Comparison of ENCODE assay signal across 2 cellular contexts in the genomic region with DNA sequence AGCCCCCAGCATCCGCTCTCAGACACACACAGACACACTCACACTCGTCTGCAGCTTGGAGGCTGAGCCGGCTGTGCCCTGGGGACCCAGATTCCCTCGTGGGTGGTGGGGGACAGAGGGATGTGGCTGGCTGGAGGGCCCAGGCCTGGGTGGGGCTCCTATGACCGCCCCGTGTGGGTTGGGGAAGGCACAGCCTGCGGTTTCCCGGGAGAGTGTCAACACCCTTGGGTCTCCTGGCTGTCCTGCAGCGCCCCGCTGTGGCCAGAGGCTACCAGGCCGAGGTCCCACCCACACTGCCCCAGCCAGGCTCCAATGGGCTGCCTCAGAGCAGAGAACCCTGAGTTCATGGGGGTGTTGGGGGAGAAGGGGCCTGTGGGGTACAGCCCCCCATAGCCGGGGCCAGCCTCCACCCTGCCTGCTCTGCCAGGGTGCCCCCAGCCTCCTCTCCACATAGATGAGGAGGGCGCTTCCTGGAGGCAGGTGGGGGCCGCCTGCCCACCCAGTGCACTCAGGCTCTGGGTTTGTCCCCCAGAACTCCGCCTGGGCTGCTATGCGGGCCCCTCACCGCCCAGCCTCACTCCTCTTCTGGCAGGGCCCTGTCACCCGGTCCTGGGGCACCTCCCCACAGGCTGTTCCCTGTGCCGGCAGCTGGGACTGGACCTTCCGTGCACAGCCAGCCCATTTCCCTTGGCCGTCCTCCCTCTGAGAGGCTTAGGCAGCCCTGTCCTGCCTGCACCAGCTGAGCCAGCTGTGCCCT.
TF ChIP-seq lines count a peak whose summit lies in the region.

A gene with protein sequence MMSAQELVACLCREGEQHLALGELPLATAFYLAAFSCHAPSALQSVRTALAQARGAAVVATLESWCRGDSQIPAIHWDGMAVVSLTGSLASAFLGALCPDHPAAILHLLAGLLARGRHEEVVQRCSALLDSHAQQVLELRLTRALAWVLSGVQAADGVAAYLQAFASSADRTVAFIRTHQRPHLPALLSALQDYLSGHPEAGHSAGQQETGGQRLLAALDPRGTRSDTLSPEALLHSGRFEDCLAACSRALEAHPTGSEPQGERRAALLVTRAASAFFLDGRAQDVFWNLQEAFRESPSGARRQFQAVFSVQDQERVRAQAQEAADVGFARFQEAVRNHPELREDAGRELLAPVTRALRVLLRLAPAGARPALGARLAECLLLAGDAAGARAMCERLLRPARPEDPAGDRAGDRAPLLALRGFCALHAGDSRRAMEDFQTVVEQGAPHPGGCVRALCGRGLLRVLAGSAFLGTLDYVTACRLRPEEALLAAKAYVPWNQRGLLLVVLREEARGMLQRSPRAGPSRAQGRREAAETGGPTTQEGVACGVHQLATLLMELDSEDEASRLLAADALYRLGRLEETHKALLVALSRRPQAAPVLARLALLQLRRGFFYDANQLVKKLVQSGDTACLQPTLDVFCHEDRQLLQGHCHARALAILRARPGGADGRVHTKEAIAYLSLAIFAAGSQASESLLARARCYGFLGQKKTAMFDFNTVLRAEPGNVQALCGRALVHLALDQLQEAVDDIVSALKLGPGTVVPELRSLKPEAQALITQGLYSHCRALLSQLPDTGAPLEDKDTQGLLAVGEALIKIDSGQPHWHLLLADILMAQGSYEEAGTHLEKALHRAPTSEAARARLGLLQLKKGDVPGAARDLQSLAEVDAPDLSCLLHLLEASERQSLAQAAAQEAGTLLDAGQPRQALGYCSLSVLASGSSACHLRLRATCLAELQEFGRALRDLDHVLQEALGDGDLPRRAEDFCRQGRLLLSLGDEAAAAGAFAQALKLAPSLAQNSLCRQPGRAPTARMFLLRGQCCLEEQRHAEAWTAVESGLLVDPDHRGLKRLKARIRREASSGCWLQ (minus strand): TSS at position 159 of the 757 bp plus-strand sequence. CDS start 866 bp downstream, outside the sequence.

TF ChIP-seq in HEK293, 187 proteins besides CTCF, POLR2A, EP300 and RAD21 (continued from another document and continues in another):
- TF ChIP-seq, protein P1, sequence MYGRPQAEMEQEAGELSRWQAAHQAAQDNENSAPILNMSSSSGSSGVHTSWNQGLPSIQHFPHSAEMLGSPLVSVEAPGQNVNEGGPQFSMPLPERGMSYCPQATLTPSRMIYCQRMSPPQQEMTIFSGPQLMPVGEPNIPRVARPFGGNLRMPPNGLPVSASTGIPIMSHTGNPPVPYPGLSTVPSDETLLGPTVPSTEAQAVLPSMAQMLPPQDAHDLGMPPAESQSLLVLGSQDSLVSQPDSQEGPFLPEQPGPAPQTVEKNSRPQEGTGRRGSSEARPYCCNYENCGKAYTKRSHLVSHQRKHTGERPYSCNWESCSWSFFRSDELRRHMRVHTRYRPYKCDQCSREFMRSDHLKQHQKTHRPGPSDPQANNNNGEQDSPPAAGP (tag by site-specific recombination; IDR thresholded peaks at IDR 0.05) = peak; percentile 59; the same call in 1 of the 2 replicates
- TF ChIP-seq ZNF473 (tag by site-specific recombination; IDR thresholded peaks at IDR 0.05) (no peak), ZNF112 (tag by site-specific recombination; IDR thresholded peaks at IDR 0.05) (no peak), ZNF48 (tag by site-specific recombination; IDR thresholded peaks at IDR 0.05) (no peak), ZNF341 (tag by site-specific recombination; IDR thresholded peaks at IDR 0.05; ENCODE audit: low read depth) (peak; percentile 27; the same call in 1 of the 2 replicates), ZNF311 (tag by site-specific recombination; IDR thresholded peaks at IDR 0.05; ENCODE audit: borderline replicate concordance) (no peak), ZBTB17 (tag by site-specific recombination; IDR thresholded peaks at IDR 0.05) (no peak), ZNF146 (tag by site-specific recombination; IDR thresholded peaks at IDR 0.05) (no peak), YY2 (tag by site-specific recombination; IDR thresholded peaks at IDR 0.05) (no peak), ZNF777 (tag by site-specific recombination; IDR thresholded peaks at IDR 0.05; ENCODE audit: borderline replicate concordance) (no peak), ZNF404 (tag by site-specific recombination; IDR thresholded peaks at IDR 0.05) (no peak), ZNF792 (tag by site-specific recombination; IDR thresholded peaks at IDR 0.05) (no peak), GLIS2 (tag by site-specific recombination; IDR thresholded peaks at IDR 0.05) (peak; percentile 26; the same call in 1 of the 2 replicates), EGR2 (tag by site-specific recombination; IDR thresholded peaks at IDR 0.05; ENCODE audit: low read depth) (peak; percentile 59), ZNF521 (tag by site-specific recombination; IDR thresholded peaks at IDR 0.05) (no peak), KLF1 (tag by site-specific recombination; IDR thresholded peaks at IDR 0.05) (peak; percentile 62)
- TF ChIP-seq, protein P2, sequence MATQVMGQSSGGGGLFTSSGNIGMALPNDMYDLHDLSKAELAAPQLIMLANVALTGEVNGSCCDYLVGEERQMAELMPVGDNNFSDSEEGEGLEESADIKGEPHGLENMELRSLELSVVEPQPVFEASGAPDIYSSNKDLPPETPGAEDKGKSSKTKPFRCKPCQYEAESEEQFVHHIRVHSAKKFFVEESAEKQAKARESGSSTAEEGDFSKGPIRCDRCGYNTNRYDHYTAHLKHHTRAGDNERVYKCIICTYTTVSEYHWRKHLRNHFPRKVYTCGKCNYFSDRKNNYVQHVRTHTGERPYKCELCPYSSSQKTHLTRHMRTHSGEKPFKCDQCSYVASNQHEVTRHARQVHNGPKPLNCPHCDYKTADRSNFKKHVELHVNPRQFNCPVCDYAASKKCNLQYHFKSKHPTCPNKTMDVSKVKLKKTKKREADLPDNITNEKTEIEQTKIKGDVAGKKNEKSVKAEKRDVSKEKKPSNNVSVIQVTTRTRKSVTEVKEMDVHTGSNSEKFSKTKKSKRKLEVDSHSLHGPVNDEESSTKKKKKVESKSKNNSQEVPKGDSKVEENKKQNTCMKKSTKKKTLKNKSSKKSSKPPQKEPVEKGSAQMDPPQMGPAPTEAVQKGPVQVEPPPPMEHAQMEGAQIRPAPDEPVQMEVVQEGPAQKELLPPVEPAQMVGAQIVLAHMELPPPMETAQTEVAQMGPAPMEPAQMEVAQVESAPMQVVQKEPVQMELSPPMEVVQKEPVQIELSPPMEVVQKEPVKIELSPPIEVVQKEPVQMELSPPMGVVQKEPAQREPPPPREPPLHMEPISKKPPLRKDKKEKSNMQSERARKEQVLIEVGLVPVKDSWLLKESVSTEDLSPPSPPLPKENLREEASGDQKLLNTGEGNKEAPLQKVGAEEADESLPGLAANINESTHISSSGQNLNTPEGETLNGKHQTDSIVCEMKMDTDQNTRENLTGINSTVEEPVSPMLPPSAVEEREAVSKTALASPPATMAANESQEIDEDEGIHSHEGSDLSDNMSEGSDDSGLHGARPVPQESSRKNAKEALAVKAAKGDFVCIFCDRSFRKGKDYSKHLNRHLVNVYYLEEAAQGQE (tag by site-specific recombination; IDR thresholded peaks at IDR 0.05) = no peak
- TF ChIP-seq, protein P3, sequence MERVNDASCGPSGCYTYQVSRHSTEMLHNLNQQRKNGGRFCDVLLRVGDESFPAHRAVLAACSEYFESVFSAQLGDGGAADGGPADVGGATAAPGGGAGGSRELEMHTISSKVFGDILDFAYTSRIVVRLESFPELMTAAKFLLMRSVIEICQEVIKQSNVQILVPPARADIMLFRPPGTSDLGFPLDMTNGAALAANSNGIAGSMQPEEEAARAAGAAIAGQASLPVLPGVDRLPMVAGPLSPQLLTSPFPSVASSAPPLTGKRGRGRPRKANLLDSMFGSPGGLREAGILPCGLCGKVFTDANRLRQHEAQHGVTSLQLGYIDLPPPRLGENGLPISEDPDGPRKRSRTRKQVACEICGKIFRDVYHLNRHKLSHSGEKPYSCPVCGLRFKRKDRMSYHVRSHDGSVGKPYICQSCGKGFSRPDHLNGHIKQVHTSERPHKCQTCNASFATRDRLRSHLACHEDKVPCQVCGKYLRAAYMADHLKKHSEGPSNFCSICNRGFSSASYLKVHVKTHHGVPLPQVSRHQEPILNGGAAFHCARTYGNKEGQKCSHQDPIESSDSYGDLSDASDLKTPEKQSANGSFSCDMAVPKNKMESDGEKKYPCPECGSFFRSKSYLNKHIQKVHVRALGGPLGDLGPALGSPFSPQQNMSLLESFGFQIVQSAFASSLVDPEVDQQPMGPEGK (tag by site-specific recombination; IDR thresholded peaks at IDR 0.05) = peak; percentile 59; the same call in 1 of the 2 replicates

TF ChIP-seq in WTC11, 78 proteins besides CTCF, POLR2A, EP300 and RAD21:
- TF ChIP-seq, protein P4, sequence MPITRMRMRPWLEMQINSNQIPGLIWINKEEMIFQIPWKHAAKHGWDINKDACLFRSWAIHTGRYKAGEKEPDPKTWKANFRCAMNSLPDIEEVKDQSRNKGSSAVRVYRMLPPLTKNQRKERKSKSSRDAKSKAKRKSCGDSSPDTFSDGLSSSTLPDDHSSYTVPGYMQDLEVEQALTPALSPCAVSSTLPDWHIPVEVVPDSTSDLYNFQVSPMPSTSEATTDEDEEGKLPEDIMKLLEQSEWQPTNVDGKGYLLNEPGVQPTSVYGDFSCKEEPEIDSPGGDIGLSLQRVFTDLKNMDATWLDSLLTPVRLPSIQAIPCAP (CRISPR knock-in tag; IDR thresholded peaks at IDR 0.05) = no peak
- TF ChIP-seq CREB1 (CRISPR knock-in tag; IDR thresholded peaks at IDR 0.05) (no peak), OVOL2 (CRISPR knock-in tag; IDR thresholded peaks at IDR 0.05; ENCODE audit: borderline replicate concordance) (no peak), ATF1 (CRISPR knock-in tag; IDR thresholded peaks at IDR 0.05) (no peak), EMX1 (CRISPR knock-in tag; IDR thresholded peaks at IDR 0.05) (no peak)
- TF ChIP-seq, protein P5, sequence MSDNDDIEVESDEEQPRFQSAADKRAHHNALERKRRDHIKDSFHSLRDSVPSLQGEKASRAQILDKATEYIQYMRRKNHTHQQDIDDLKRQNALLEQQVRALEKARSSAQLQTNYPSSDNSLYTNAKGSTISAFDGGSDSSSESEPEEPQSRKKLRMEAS (CRISPR knock-in tag; IDR thresholded peaks at IDR 0.05) = no peak
- TF ChIP-seq, protein P6, sequence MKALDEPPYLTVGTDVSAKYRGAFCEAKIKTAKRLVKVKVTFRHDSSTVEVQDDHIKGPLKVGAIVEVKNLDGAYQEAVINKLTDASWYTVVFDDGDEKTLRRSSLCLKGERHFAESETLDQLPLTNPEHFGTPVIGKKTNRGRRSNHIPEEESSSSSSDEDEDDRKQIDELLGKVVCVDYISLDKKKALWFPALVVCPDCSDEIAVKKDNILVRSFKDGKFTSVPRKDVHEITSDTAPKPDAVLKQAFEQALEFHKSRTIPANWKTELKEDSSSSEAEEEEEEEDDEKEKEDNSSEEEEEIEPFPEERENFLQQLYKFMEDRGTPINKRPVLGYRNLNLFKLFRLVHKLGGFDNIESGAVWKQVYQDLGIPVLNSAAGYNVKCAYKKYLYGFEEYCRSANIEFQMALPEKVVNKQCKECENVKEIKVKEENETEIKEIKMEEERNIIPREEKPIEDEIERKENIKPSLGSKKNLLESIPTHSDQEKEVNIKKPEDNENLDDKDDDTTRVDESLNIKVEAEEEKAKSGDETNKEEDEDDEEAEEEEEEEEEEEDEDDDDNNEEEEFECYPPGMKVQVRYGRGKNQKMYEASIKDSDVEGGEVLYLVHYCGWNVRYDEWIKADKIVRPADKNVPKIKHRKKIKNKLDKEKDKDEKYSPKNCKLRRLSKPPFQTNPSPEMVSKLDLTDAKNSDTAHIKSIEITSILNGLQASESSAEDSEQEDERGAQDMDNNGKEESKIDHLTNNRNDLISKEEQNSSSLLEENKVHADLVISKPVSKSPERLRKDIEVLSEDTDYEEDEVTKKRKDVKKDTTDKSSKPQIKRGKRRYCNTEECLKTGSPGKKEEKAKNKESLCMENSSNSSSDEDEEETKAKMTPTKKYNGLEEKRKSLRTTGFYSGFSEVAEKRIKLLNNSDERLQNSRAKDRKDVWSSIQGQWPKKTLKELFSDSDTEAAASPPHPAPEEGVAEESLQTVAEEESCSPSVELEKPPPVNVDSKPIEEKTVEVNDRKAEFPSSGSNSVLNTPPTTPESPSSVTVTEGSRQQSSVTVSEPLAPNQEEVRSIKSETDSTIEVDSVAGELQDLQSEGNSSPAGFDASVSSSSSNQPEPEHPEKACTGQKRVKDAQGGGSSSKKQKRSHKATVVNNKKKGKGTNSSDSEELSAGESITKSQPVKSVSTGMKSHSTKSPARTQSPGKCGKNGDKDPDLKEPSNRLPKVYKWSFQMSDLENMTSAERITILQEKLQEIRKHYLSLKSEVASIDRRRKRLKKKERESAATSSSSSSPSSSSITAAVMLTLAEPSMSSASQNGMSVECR (CRISPR knock-in tag; IDR thresholded peaks at IDR 0.05; ENCODE audit: borderline replicate concordance) = no peak
- TF ChIP-seq, protein P7, sequence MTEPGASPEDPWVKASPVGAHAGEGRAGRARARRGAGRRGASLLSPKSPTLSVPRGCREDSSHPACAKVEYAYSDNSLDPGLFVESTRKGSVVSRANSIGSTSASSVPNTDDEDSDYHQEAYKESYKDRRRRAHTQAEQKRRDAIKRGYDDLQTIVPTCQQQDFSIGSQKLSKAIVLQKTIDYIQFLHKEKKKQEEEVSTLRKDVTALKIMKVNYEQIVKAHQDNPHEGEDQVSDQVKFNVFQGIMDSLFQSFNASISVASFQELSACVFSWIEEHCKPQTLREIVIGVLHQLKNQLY (CRISPR knock-in tag; IDR thresholded peaks at IDR 0.05) = no peak
